ENCODE assay signal across 35 cellular contexts in the genomic region with DNA sequence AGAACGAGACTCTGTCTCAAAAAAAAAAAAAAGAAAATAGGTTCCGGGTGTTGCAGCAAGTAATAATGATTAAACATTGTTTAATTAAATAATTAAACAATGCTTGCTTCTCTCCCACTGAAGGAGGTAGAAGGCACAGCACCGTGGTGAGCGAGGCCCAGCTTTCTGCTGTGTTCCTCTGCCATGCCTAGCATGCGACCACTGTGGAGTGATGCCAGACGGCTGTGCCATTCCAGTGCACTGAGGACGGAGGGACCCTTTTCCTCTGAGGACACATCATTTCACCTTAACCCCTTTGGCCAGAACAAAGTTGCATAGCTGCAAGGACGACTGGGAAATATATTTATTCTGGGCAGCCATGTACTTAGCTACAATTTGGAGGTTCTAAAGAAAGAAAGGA.
"Had no signal": no experiment of that assay in that cellular context is flagged by ENCODE, and none has a peak within 500 bp of the region (broad histone marks: within the 10 kb centered on the region; RNA-seq: fewer than 3 reads in every experiment).

No MANE protein-coding gene starts in this region.

- H3K9me3 ChIP-seq: MG63 had no signal

- H3K27ac ChIP-seq: KMS-11 had no signal

- H3K4me3 ChIP-seq: MG63 had no signal

- DNase-seq: Karpas-422, Kasumi-1, KBM-7, KG1, MG63, MM.1S, MV-4-11, NCI-H1048, NCI-H1092, NCI-H1092 treated with DMSO at 0.1 percent for 48 hours, NCI-H1105, NCI-H1105 treated with DMSO at 0.1 percent for 48 hours, NCI-H1417, NCI-H1417 treated with DMSO at 0.1 percent for 48 hours, NCI-H1436, NCI-H1436 treated with DMSO at 0.1 percent for 48 hours, NCI-H146, NCI-H1694, NCI-H1694 treated with DMSO at 0.1 percent for 48 hours, NCI-H187, NCI-H187 treated with DMSO at 0.1 percent for 48 hours, NCI-H1930, NCI-H2029, NCI-H2029 treated with DMSO at 0.1 percent for 48 hours, NCI-H2081, NCI-H2081 treated with DMSO at 0.1 percent for 48 hours, NCI-H2107, NCI-H2171, NCI-H2171 treated with DMSO at 0.1 percent for 48 hours, NCI-H2227 treated with DMSO at 0.1 percent for 48 hours, NCI-H226, NCI-H345, NCI-H446, NCI-H446 treated with DMSO at 0.1 percent for 48 hours had no signal

- H3K36me3 ChIP-seq: MG63 had no signal

- H3K27me3 ChIP-seq: MG63 had no signal
